In genomic region chr6:123306334-123306733, GRCh38 we compare ENCODE assay signal across 1 cellular context.
TF ChIP-seq lines count a peak whose summit lies in the region.

No MANE protein-coding gene starts in this region.

TF ChIP-seq in HEK293, 187 proteins besides CTCF, POLR2A, EP300 and RAD21 (continued from another document and continues in another):
- TF ChIP-seq, protein P1, sequence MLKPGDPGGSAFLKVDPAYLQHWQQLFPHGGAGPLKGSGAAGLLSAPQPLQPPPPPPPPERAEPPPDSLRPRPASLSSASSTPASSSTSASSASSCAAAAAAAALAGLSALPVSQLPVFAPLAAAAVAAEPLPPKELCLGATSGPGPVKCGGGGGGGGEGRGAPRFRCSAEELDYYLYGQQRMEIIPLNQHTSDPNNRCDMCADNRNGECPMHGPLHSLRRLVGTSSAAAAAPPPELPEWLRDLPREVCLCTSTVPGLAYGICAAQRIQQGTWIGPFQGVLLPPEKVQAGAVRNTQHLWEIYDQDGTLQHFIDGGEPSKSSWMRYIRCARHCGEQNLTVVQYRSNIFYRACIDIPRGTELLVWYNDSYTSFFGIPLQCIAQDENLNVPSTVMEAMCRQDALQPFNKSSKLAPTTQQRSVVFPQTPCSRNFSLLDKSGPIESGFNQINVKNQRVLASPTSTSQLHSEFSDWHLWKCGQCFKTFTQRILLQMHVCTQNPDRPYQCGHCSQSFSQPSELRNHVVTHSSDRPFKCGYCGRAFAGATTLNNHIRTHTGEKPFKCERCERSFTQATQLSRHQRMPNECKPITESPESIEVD (tag by site-specific recombination; IDR thresholded peaks at IDR 0.05) = peak; percentile 83
- TF ChIP-seq, protein P2, sequence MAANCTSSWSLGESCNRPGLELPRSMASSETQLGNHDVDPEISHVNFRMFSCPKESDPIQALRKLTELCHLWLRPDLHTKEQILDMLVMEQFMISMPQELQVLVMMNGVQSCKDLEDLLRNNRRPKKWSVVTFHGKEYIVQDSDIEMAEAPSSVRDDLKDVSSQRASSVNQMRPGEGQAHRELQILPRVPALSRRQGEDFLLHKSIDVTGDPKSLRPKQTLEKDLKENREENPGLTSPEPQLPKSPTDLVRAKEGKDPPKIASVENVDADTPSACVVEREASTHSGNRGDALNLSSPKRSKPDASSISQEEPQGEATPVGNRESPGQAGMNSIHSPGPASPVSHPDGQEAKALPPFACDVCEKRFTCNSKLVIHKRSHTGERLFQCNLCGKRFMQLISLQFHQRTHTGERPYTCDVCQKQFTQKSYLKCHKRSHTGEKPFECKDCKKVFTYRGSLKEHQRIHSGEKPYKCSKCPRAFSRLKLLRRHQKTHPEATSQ (tag by site-specific recombination; IDR thresholded peaks at IDR 0.05) = no peak
- no peak for TF ChIP-seq ZNF558 (tag by site-specific recombination; IDR thresholded peaks at IDR 0.05)
- TF ChIP-seq, protein P3, sequence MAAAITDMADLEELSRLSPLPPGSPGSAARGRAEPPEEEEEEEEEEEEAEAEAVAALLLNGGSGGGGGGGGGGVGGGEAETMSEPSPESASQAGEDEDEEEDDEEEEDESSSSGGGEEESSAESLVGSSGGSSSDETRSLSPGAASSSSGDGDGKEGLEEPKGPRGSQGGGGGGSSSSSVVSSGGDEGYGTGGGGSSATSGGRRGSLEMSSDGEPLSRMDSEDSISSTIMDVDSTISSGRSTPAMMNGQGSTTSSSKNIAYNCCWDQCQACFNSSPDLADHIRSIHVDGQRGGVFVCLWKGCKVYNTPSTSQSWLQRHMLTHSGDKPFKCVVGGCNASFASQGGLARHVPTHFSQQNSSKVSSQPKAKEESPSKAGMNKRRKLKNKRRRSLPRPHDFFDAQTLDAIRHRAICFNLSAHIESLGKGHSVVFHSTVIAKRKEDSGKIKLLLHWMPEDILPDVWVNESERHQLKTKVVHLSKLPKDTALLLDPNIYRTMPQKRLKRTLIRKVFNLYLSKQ (tag by site-specific recombination; IDR thresholded peaks at IDR 0.05; ENCODE audit: borderline replicate concordance) = no peak
- no peak for TF ChIP-seq ZSCAN23 (tag by site-specific recombination; IDR thresholded peaks at IDR 0.05)
- no peak for TF ChIP-seq ZNF610 (tag by site-specific recombination; IDR thresholded peaks at IDR 0.05; ENCODE audit: borderline replicate concordance)
- TF ChIP-seq KLF17 (tag by site-specific recombination; IDR thresholded peaks at IDR 0.05) = no peak
- no peak for TF ChIP-seq ZNF404 (tag by site-specific recombination; IDR thresholded peaks at IDR 0.05)
- TF ChIP-seq, protein P4, sequence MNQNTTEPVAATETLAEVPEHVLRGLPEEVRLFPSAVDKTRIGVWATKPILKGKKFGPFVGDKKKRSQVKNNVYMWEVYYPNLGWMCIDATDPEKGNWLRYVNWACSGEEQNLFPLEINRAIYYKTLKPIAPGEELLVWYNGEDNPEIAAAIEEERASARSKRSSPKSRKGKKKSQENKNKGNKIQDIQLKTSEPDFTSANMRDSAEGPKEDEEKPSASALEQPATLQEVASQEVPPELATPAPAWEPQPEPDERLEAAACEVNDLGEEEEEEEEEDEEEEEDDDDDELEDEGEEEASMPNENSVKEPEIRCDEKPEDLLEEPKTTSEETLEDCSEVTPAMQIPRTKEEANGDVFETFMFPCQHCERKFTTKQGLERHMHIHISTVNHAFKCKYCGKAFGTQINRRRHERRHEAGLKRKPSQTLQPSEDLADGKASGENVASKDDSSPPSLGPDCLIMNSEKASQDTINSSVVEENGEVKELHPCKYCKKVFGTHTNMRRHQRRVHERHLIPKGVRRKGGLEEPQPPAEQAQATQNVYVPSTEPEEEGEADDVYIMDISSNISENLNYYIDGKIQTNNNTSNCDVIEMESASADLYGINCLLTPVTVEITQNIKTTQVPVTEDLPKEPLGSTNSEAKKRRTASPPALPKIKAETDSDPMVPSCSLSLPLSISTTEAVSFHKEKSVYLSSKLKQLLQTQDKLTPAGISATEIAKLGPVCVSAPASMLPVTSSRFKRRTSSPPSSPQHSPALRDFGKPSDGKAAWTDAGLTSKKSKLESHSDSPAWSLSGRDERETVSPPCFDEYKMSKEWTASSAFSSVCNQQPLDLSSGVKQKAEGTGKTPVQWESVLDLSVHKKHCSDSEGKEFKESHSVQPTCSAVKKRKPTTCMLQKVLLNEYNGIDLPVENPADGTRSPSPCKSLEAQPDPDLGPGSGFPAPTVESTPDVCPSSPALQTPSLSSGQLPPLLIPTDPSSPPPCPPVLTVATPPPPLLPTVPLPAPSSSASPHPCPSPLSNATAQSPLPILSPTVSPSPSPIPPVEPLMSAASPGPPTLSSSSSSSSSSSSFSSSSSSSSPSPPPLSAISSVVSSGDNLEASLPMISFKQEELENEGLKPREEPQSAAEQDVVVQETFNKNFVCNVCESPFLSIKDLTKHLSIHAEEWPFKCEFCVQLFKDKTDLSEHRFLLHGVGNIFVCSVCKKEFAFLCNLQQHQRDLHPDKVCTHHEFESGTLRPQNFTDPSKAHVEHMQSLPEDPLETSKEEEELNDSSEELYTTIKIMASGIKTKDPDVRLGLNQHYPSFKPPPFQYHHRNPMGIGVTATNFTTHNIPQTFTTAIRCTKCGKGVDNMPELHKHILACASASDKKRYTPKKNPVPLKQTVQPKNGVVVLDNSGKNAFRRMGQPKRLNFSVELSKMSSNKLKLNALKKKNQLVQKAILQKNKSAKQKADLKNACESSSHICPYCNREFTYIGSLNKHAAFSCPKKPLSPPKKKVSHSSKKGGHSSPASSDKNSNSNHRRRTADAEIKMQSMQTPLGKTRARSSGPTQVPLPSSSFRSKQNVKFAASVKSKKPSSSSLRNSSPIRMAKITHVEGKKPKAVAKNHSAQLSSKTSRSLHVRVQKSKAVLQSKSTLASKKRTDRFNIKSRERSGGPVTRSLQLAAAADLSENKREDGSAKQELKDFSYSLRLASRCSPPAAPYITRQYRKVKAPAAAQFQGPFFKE (tag by site-specific recombination; IDR thresholded peaks at IDR 0.05; ENCODE audit: borderline replicate concordance) = no peak
- no peak for TF ChIP-seq ZNF585B (tag by site-specific recombination; IDR thresholded peaks at IDR 0.05)
- TF ChIP-seq ZXDB (tag by site-specific recombination; IDR thresholded peaks at IDR 0.05) = peak; percentile 73
- TF ChIP-seq ZBTB7A (tag by site-specific recombination; IDR thresholded peaks at IDR 0.05; ENCODE audit: low read depth) = no peak
- no peak for TF ChIP-seq OVOL3 (tag by site-specific recombination; IDR thresholded peaks at IDR 0.05)
- no peak for TF ChIP-seq SP7 (tag by site-specific recombination; IDR thresholded peaks at IDR 0.05)
- no peak for TF ChIP-seq ZNF596 (tag by site-specific recombination; IDR thresholded peaks at IDR 0.05)
- TF ChIP-seq HOXC10 (CRISPR knock-in tag; IDR thresholded peaks at IDR 0.05) = no peak
- TF ChIP-seq ZEB2 (tag by site-specific recombination; IDR thresholded peaks at IDR 0.05) = 0 out of 2 replicates have a peak, but pooled peaks have one; percentile 26
- no peak for TF ChIP-seq ZNF221 (tag by site-specific recombination; IDR thresholded peaks at IDR 0.05; ENCODE audit: borderline replicate concordance)
- TF ChIP-seq ZNF132 (tag by site-specific recombination; IDR thresholded peaks at IDR 0.05; ENCODE audit: borderline replicate concordance) = no peak
- peak; percentile 78 for TF ChIP-seq ZNF664 (tag by site-specific recombination; IDR thresholded peaks at IDR 0.05)
- TF ChIP-seq ZNF114 (tag by site-specific recombination; IDR thresholded peaks at IDR 0.05) = no peak
- TF ChIP-seq SETDB1 (IDR thresholded peaks at IDR 0.05; ENCODE audit: insufficient read length, low read length) = peak; percentile 16
- peak; percentile 42; the same call in 1 of the 2 replicates for TF ChIP-seq ZNF366 (tag by site-specific recombination; conservative IDR thresholded peaks at IDR 0.05)
- peak; percentile 49 for TF ChIP-seq ZBTB8A (tag by site-specific recombination; IDR thresholded peaks at IDR 0.05)
- TF ChIP-seq ZNF140 (tag by site-specific recombination; IDR thresholded peaks at IDR 0.05) = no peak
- TF ChIP-seq, protein P5, sequence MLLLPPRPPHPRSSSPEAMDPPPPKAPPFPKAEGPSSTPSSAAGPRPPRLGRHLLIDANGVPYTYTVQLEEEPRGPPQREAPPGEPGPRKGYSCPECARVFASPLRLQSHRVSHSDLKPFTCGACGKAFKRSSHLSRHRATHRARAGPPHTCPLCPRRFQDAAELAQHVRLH (tag by site-specific recombination; IDR thresholded peaks at IDR 0.05) = 0 out of 2 replicates have a peak, but pooled peaks have one; percentile 12
- no peak for TF ChIP-seq ZBTB1 (tag by site-specific recombination; IDR thresholded peaks at IDR 0.05)
- TF ChIP-seq, protein P6, sequence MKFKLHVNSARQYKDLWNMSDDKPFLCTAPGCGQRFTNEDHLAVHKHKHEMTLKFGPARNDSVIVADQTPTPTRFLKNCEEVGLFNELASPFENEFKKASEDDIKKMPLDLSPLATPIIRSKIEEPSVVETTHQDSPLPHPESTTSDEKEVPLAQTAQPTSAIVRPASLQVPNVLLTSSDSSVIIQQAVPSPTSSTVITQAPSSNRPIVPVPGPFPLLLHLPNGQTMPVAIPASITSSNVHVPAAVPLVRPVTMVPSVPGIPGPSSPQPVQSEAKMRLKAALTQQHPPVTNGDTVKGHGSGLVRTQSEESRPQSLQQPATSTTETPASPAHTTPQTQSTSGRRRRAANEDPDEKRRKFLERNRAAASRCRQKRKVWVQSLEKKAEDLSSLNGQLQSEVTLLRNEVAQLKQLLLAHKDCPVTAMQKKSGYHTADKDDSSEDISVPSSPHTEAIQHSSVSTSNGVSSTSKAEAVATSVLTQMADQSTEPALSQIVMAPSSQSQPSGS (tag by site-specific recombination; IDR thresholded peaks at IDR 0.05; ENCODE audit: low read depth) = no peak
- no peak for TF ChIP-seq ZNF155 (tag by site-specific recombination; IDR thresholded peaks at IDR 0.05)
- TF ChIP-seq ZIC2 (tag by site-specific recombination; IDR thresholded peaks at IDR 0.05) = no peak
- TF ChIP-seq ZNF600 (tag by site-specific recombination; IDR thresholded peaks at IDR 0.05) = no peak
- TF ChIP-seq, protein P7, sequence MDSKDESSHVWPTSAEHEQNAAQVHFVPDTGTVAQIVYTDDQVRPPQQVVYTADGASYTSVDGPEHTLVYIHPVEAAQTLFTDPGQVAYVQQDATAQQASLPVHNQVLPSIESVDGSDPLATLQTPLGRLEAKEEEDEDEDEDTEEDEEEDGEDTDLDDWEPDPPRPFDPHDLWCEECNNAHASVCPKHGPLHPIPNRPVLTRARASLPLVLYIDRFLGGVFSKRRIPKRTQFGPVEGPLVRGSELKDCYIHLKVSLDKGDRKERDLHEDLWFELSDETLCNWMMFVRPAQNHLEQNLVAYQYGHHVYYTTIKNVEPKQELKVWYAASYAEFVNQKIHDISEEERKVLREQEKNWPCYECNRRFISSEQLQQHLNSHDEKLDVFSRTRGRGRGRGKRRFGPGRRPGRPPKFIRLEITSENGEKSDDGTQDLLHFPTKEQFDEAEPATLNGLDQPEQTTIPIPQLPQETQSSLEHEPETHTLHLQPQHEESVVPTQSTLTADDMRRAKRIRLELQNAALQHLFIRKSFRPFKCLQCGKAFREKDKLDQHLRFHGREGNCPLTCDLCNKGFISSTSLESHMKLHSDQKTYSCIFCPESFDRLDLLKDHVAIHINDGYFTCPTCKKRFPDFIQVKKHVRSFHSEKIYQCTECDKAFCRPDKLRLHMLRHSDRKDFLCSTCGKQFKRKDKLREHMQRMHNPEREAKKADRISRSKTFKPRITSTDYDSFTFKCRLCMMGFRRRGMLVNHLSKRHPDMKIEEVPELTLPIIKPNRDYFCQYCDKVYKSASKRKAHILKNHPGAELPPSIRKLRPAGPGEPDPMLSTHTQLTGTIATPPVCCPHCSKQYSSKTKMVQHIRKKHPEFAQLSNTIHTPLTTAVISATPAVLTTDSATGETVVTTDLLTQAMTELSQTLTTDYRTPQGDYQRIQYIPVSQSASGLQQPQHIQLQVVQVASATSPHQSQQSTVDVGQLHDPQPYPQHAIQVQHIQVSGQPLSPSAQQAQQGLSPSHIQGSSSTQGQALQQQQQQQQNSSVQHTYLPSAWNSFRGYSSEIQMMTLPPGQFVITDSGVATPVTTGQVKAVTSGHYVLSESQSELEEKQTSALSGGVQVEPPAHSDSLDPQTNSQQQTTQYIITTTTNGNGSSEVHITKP (tag by site-specific recombination; IDR thresholded peaks at IDR 0.05) = peak; percentile 58
- no peak for TF ChIP-seq ZNF311 (tag by site-specific recombination; IDR thresholded peaks at IDR 0.05; ENCODE audit: borderline replicate concordance)
- no peak for TF ChIP-seq ZNF350 (tag by site-specific recombination; IDR thresholded peaks at IDR 0.05)
- no peak; the same call in none of the 2 replicates for TF ChIP-seq ZNF843 (tag by site-specific recombination; IDR thresholded peaks at IDR 0.05)
- no peak for TF ChIP-seq ZNF239 (tag by site-specific recombination; IDR thresholded peaks at IDR 0.05)
- no peak for TF ChIP-seq ZNF133 (tag by site-specific recombination; IDR thresholded peaks at IDR 0.05)
- TF ChIP-seq ZNF24 (tag by site-specific recombination; IDR thresholded peaks at IDR 0.05) = no peak
- TF ChIP-seq, protein P8, sequence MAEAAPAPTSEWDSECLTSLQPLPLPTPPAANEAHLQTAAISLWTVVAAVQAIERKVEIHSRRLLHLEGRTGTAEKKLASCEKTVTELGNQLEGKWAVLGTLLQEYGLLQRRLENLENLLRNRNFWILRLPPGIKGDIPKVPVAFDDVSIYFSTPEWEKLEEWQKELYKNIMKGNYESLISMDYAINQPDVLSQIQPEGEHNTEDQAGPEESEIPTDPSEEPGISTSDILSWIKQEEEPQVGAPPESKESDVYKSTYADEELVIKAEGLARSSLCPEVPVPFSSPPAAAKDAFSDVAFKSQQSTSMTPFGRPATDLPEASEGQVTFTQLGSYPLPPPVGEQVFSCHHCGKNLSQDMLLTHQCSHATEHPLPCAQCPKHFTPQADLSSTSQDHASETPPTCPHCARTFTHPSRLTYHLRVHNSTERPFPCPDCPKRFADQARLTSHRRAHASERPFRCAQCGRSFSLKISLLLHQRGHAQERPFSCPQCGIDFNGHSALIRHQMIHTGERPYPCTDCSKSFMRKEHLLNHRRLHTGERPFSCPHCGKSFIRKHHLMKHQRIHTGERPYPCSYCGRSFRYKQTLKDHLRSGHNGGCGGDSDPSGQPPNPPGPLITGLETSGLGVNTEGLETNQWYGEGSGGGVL (tag by site-specific recombination; IDR thresholded peaks at IDR 0.05) = peak; percentile 48; the same call in 1 of the 2 replicates
- TF ChIP-seq ZNF335 (tag by site-specific recombination; conservative IDR thresholded peaks at IDR 0.05) = no peak
- TF ChIP-seq ZNF76 (tag by site-specific recombination; IDR thresholded peaks at IDR 0.05; ENCODE audit: borderline replicate concordance, low read depth) = no peak
- TF ChIP-seq ZNF530 (tag by site-specific recombination; IDR thresholded peaks at IDR 0.05; ENCODE audit: low read depth) = no peak
- no peak for TF ChIP-seq ZNF658 (tag by site-specific recombination; IDR thresholded peaks at IDR 0.05)
- TF ChIP-seq FEZF1 (tag by site-specific recombination; IDR thresholded peaks at IDR 0.05) = peak; percentile 58; the same call in 1 of the 2 replicates
- TF ChIP-seq ZNF202 (tag by site-specific recombination; IDR thresholded peaks at IDR 0.05; ENCODE audit: borderline replicate concordance) = no peak
- no peak for TF ChIP-seq BCL11B (tag by site-specific recombination; IDR thresholded peaks at IDR 0.05; ENCODE audit: low read depth)
- TF ChIP-seq OSR2 (tag by site-specific recombination; IDR thresholded peaks at IDR 0.05) = peak; percentile 45; the same call in 1 of the 2 replicates
